13 cellular contexts compared by ENCODE assay signal in genomic region chr13:91162180-91162579, GRCh38.
DNase-seq lines count a peak whose midpoint lies in the region; ATAC-seq, FAIRE-seq and TF ChIP-seq lines count a peak whose summit lies in the region.
"Had no signal": no experiment of that assay in that cellular context is flagged by ENCODE, and none has a peak within 500 bp of the region (broad histone marks: within the 10 kb centered on the region; RNA-seq: fewer than 3 reads in every experiment).

No MANE protein-coding gene starts in this region.

- H3K27ac ChIP-seq in GM12878 (ENCODE audit: control insufficient read depth, insufficient read depth) = no peak overlapping the region
- H3K27ac ChIP-seq in dorsolateral prefrontal cortex = no peak overlapping the region
- H3K27ac ChIP-seq: skin epidermis, thoracic aorta had no signal

- RAD21 ChIA-PET in GM12878 (lab: Charles Lee; ENCODE audit: unreplicated experiment) = interaction anchor here (1.5 kb wide), 1 partner anchor 83 kb away, joined by 4 read pairs; no protein-coding TSS in a partner anchor

- FAIRE-seq in GM12878 (lab: Jason Lieb, UNC) = peak; percentile 68
- FAIRE-seq: frontal cortex, GM18507 had no signal

- no peaks in the 10 kb centered on the region for H3K4me1 ChIP-seq in GM12878 (ENCODE audit: control insufficient read depth, insufficient read depth, low read length)

- ATAC-seq in HG03342 (IDR thresholded peaks at IDR 0.05; ENCODE audit: unreplicated experiment) = peak; percentile 60
- ATAC-seq in GM12878 = peak; percentile 61
- no peak for ATAC-seq in GM18520 (IDR thresholded peaks at IDR 0.05; ENCODE audit: unreplicated experiment)
- ATAC-seq: left lobe of liver had no signal

- POLR2A ChIA-PET in GM12878 (lab: Charles Lee) = no interaction called here

- H3K9me3 ChIP-seq in GM12878 (replicated peaks; ENCODE audit: control insufficient read depth, insufficient read depth, low read length) = no peaks in the 10 kb centered on the region
- H3K9me3 ChIP-seq: thoracic aorta had no signal

- SMC1A ChIA-PET in GM12878 (lab: Charles Lee; ENCODE audit: uncharacterized antibody, unreplicated experiment) = interaction anchor here (1.3 to 1.4 kb wide), 2 partner anchors 16 to 86 kb away, joined by 3 to 4 read pairs; no protein-coding TSS in a partner anchor

- no peak for TF ChIP-seq EP300 in GM12878 (IDR thresholded peaks at IDR 0.05; ENCODE audit: borderline replicate concordance in 1 of 2, control insufficient read depth in 1 of 2, low read depth in 2 of 2, low read length in 2 of 2)

- WGBS in GM12878 (ENCODE audit: insufficient coverage, insufficient replicate concordance, low lambda C conversion rate, missing lambda C conversion rate) = 14% methylated on average over 3 of the region's 3 CpGs

- DNase-seq in GM12878 (ENCODE audit: low read depth, low spot score) (no peak), renal cortical epithelial cell (ENCODE audit: low read depth) (peak; percentile 38), MV-4-11 (lab: John Stamatoyannopoulos, UW) (no peak), dorsolateral prefrontal cortex (no peak)
- DNase-seq: amniotic stem cell had no signal

- intact Hi-C loops in GM12878 (cut with micrococcal nuclease; ENCODE audit: unreplicated experiment) (loop anchor here (2.0 kb wide), 1 partner anchor 85 kb away; no protein-coding TSS in a partner anchor), dorsolateral prefrontal cortex (cut with DNase I) (no loop called here)

- H3K27me3 ChIP-seq in GM12878 (replicated peaks in 1 of 2; ENCODE audit: control insufficient read depth in 2 of 2, insufficient read depth in 2 of 2, low read length in 1 of 2) = peaks cover 0 to 3% of the 10 kb centered on the region in 2 experiments; a peak in 1 of 4 replicates
- peaks cover 0 to 14% (median 0%) of the 10 kb centered on the region in 45 donors for H3K27me3 ChIP-seq in dorsolateral prefrontal cortex

- no peaks in the 10 kb centered on the region for H3K36me3 ChIP-seq in GM12878 (ENCODE audit: control insufficient read depth in 2 of 2, insufficient read depth in 2 of 2, low read length in 1 of 2)
- H3K36me3 ChIP-seq: thoracic aorta had no signal

- in situ Hi-C loops in GM12878 (cut with MboI) = no loop called here

- H2AFZ ChIP-seq in GM12878 (ENCODE audit: control insufficient read depth, low read depth, low read length) = no peak overlapping the region

- peak; percentile 37 for TF ChIP-seq RAD21 in GM12878 (IDR thresholded peaks at IDR 0.05; ENCODE audit: insufficient read depth, low read depth, low read length)

- H3K79me2 ChIP-seq in GM12878 (ENCODE audit: control insufficient read depth, insufficient read depth, low read length) = no peaks in the 10 kb centered on the region

- H4K20me1 ChIP-seq in GM12878 (ENCODE audit: control insufficient read depth, insufficient read depth) = no peaks in the 10 kb centered on the region

- no peak overlapping the region for H3K4me2 ChIP-seq in GM12878 (ENCODE audit: control insufficient read depth, insufficient read depth)

- no TSS peak for BruUV-seq in GM12878 (replicated peaks; lab: Mats Ljungman, UMichigan)

- CTCF ChIA-PET in GM12878 (lab: Yijun Ruan, JAX) = interaction anchor here (1.1 to 2.3 kb wide), 3 partner anchors 22 to 85 kb away, joined by 3 to 15 read pairs (median 3); no protein-coding TSS in a partner anchor

- no peak for TF ChIP-seq POLR2A in GM12878 (IDR thresholded peaks at IDR 0.05; ENCODE audit: low read depth, low read length)

- H3K4me3 ChIP-seq in GM12878 (no peak overlapping the region), dorsolateral prefrontal cortex (no peak overlapping the region)
- H3K4me3 ChIP-seq: skin epidermis, thoracic aorta had no signal

- TF ChIP-seq CTCF in GM12874 (IDR thresholded peaks at IDR 0.05; ENCODE audit: insufficient read depth, low read depth, low read length) (0 out of 2 replicates have a peak, but pooled peaks have one; percentile 14), GM12878 (IDR thresholded peaks at IDR 0.05 in 2 of 3, conservative IDR thresholded peaks at IDR 0.05 in 1 of 3; ENCODE audit: control insufficient read depth in 2 of 3, extremely low read depth in 1 of 3, insufficient read depth in 1 of 3, low read depth in 3 of 3, low read length in 3 of 3) (peak in 1 of 3 experiments; percentile 25; a peak in 1 of 6 replicates), dorsolateral prefrontal cortex (IDR thresholded peaks at IDR 0.05 in 54 of 56, conservative IDR thresholded peaks at IDR 0.05 in 2 of 56; ENCODE audit: low read depth in 1 of 56, partially characterized antibody in 56 of 56) (no peak)

- H3K9ac ChIP-seq in GM12878 (ENCODE audit: control insufficient read depth, insufficient read depth, low read length) = no peak overlapping the region

TF ChIP-seq in GM12878, 131 proteins besides CTCF, POLR2A, EP300 and RAD21:
- peak; percentile 16; the same call in 1 of the 2 replicates for TF ChIP-seq SMC3 (IDR thresholded peaks at IDR 0.05; ENCODE audit: borderline replicate concordance, low read length)
- TF ChIP-seq TARDBP (IDR thresholded peaks at IDR 0.05; ENCODE audit: borderline replicate concordance) = no peak
